Comparison of ENCODE assay signal across 29 cellular contexts in genomic region chr6:38518511-38519304, GRCh38.
"Had no signal": no experiment of that assay in that cellular context is flagged by ENCODE, and none has a peak within 500 bp of the region (broad histone marks: within the 10 kb centered on the region; RNA-seq: fewer than 3 reads in every experiment).

No MANE protein-coding gene starts in this region.

- H3K36me3 Mint-ChIP-seq: activated naive CD8-positive, alpha-beta T cell treated with anti-CD3 and anti-CD28 coated beads for 36 hours; stimulated activated effector memory CD8-positive, alpha-beta T cell treated with anti-CD3 and anti-CD28 coated beads, Interleukin-12 subunit alpha, Interleukin-12 subunit beta, amount 100 ng/mL, for 72 hours; type B pancreatic cell had no signal

- H3K4me3 Mint-ChIP-seq: activated naive CD4-positive, alpha-beta T cell treated with anti-CD3 and anti-CD28 coated beads for 36 hours; activated naive CD8-positive, alpha-beta T cell treated with anti-CD3 and anti-CD28 coated beads for 36 hours; activated T-helper 1 cell treated with anti-CD3 and anti-CD28 coated beads, Interleukin-12 subunit alpha, Interleukin-12 subunit beta, Interleukin-2, Interleukin-4 antibody, amounts not matched to agents 30 ng/mL and 10 ng/mL and 1 ng/mL, durations not matched to agents 14 hours and 24 hours and 36 hours; endodermal cell; naive thymus-derived CD4-positive, alpha-beta T cell; stimulated activated effector memory CD8-positive, alpha-beta T cell treated with anti-CD3 and anti-CD28 coated beads, Interleukin-12 subunit alpha, Interleukin-12 subunit beta, amount 100 ng/mL, for 72 hours; stimulated activated naive CD8-positive, alpha-beta T cell treated with anti-CD3 and anti-CD28 coated beads, Interleukin-15, amount 100 ng/mL, for 72 hours; type B pancreatic cell had no signal

- H3K27me3 Mint-ChIP-seq: activated naive CD8-positive, alpha-beta T cell treated with anti-CD3 and anti-CD28 coated beads for 36 hours; naive thymus-derived CD4-positive, alpha-beta T cell; stimulated activated naive CD8-positive, alpha-beta T cell treated with anti-CD3 and anti-CD28 coated beads, Interleukin-15, amount 100 ng/mL, for 72 hours; type B pancreatic cell had no signal

- DNase-seq: activated CD4-positive, alpha-beta T cell treated with anti-CD3 and anti-CD28 coated beads for 4 hours; activated CD4-positive, alpha-beta T cell treated with anti-CD3 and anti-CD28 coated beads, Interleukin-2, amount 50 U/mL, for 4 hours; activated CD8-positive, alpha-beta memory T cell treated with anti-CD3 and anti-CD28 coated beads, Interleukin-2, amount 50 U/mL, for 4 hours; activated effector memory CD4-positive, alpha-beta T cell treated with anti-CD3 and anti-CD28 coated beads, Interleukin-2, amount 50 U/mL, for 16 hours; activated naive CD4-positive, alpha-beta T cell treated with anti-CD3 and anti-CD28 coated beads for 36 hours; activated naive CD8-positive, alpha-beta T cell treated with anti-CD3 and anti-CD28 coated beads for 36 hours; activated T-cell treated with anti-CD3 and anti-CD28 coated beads, Interleukin-2, amount 50 U/mL, for 1 hour; amniotic stem cell; brain microvascular endothelial cell; cortex of kidney; endodermal cell; esophagus squamous epithelium; foreskin melanocyte; heart right ventricle; midbrain; naive thymus-derived CD4-positive, alpha-beta T cell; pancreas; retina; stimulated activated CD4-positive, alpha-beta T cell treated with anti-CD3 and anti-CD28 coated beads, Interleukin-4, amount 100 ng/mL, for 24 hours; stimulated activated naive CD8-positive, alpha-beta T cell treated with anti-CD3 and anti-CD28 coated beads, Interleukin-15, amount 100 ng/mL, for 72 hours; substantia nigra; uterus had no signal

- ATAC-seq: heart right ventricle; naive thymus-derived CD4-positive, alpha-beta T cell; pancreas; sciatic nerve; stimulated activated effector memory CD8-positive, alpha-beta T cell treated with anti-CD3 and anti-CD28 coated beads, Interleukin-12 subunit alpha, Interleukin-12 subunit beta, amount 100 ng/mL, for 72 hours; stimulated activated naive CD8-positive, alpha-beta T cell treated with anti-CD3 and anti-CD28 coated beads, Interleukin-15, amount 100 ng/mL, for 72 hours had no signal

- H3K4me1 ChIP-seq: esophagus squamous epithelium, pancreas, prostate gland, uterus had no signal

- H3K27ac Mint-ChIP-seq: activated naive CD4-positive, alpha-beta T cell treated with anti-CD3 and anti-CD28 coated beads for 36 hours; activated naive CD8-positive, alpha-beta T cell treated with anti-CD3 and anti-CD28 coated beads for 36 hours; activated T-helper 1 cell treated with anti-CD3 and anti-CD28 coated beads, Interleukin-12 subunit alpha, Interleukin-12 subunit beta, Interleukin-2, Interleukin-4 antibody, amounts not matched to agents 30 ng/mL and 10 ng/mL and 1 ng/mL, durations not matched to agents 14 hours and 24 hours and 36 hours; endodermal cell; stimulated activated effector memory CD8-positive, alpha-beta T cell treated with anti-CD3 and anti-CD28 coated beads, Interleukin-12 subunit alpha, Interleukin-12 subunit beta, amount 100 ng/mL, for 72 hours; type B pancreatic cell had no signal

- H3K27me3 ChIP-seq: brain microvascular endothelial cell, esophagus squamous epithelium, heart right ventricle, pancreas, uterus had no signal

- H3K4me3 ChIP-seq: esophagus squamous epithelium, heart right ventricle, pancreas, prostate gland, skin epidermis, uterus had no signal

- H3K9me3 ChIP-seq: esophagus squamous epithelium, heart right ventricle, pancreas, prostate gland, uterus had no signal

- H3K27ac ChIP-seq: brain microvascular endothelial cell, esophagus squamous epithelium, heart right ventricle, pancreas, prostate gland, skin epidermis, uterus, VCaP had no signal

- H3K36me3 ChIP-seq: brain microvascular endothelial cell, esophagus squamous epithelium, heart right ventricle, pancreas, prostate gland, uterus had no signal

- H3K9me3 Mint-ChIP-seq: activated naive CD4-positive, alpha-beta T cell treated with anti-CD3 and anti-CD28 coated beads for 36 hours; activated naive CD8-positive, alpha-beta T cell treated with anti-CD3 and anti-CD28 coated beads for 36 hours; activated T-helper 1 cell treated with anti-CD3 and anti-CD28 coated beads, Interleukin-12 subunit alpha, Interleukin-12 subunit beta, Interleukin-2, Interleukin-4 antibody, amounts not matched to agents 30 ng/mL and 10 ng/mL and 1 ng/mL, durations not matched to agents 14 hours and 24 hours and 36 hours; endodermal cell; naive thymus-derived CD4-positive, alpha-beta T cell; stimulated activated effector memory CD8-positive, alpha-beta T cell treated with anti-CD3 and anti-CD28 coated beads, Interleukin-12 subunit alpha, Interleukin-12 subunit beta, amount 100 ng/mL, for 72 hours; stimulated activated naive CD8-positive, alpha-beta T cell treated with anti-CD3 and anti-CD28 coated beads, Interleukin-15, amount 100 ng/mL, for 72 hours; type B pancreatic cell had no signal
